In the genomic region with DNA sequence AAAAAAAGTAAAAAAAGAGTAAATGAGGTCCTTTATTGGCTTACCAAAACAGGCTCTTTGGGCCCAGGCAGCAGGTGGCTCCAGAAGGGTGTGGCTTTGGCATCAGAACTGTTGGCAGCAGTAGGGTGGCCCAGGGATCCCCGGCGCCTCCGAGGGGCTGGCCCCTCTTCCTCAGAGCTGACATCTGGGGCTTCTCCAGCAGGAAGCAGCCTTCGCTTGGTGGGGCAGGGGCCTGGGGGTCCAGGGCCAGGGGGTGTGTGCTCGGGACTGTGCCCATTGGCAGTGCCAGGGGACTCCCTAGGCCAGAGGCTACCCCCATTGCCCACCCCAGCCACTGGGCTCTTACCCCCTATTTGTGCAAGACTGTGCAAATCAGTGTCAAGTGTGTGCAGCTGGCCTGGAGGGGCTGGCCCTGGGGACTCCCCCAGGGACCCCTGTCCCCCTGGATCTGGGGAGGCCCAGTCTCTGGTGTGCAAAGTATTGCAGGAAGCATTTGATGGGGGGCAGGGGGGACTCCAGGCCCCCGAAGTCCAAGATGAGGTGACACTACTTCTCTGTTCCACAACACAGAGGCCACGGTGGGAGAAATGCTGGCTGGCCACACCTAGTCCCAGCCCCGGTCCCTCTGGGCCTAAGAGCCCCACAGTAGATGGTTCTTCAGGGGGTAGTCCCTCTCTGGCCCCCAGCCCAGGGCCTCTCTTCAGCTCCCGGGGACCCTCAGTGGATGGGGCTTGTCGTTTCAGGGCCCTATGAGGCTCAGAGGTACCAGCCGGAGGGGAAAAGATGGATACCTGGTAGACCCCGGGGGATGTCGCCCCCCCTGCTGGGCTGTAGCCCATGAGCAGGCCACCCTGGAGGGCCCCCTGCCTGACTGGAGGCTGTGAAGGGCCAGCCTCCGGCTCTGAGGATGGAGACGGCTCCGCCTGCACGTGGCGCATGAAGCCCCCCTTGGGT, we compare ENCODE assay signal across 24 cellular contexts. TPM values are rescaled to one million over a fixed set of nuclear protein-coding genes. Genes with fewer than 3 reads are reported as not detected.
DNase-seq lines count a peak whose midpoint lies in the region; ATAC-seq and TF ChIP-seq lines count a peak whose summit lies in the region.
"Had no signal": no experiment of that assay in that cellular context is flagged by ENCODE, and none has a peak within 500 bp of the region (broad histone marks: within the 10 kb centered on the region; RNA-seq: fewer than 3 reads in every experiment).

No MANE protein-coding gene starts in this region.

- H3K4me1 ChIP-seq in endodermal cell (ENCODE audit: control insufficient read depth, insufficient read depth, low read length): peaks cover 16% of the 10 kb centered on the region

- H3K27ac Mint-ChIP-seq in endodermal cell: no peak overlapping the region
- H3K27ac Mint-ChIP-seq: CD4-positive, alpha-beta T cell had no signal

- H3K9me3 ChIP-seq in endodermal cell (ENCODE audit: control insufficient read depth, low read length): no peaks in the 10 kb centered on the region
- H3K9me3 ChIP-seq: MG63, SJCRH30 had no signal

- TF ChIP-seq CTCF in GM10266 (IDR thresholded peaks at IDR 0.05; ENCODE audit: control insufficient read depth, insufficient read depth, low read depth, missing control alignments): no peak
- no peak for TF ChIP-seq CTCF in endodermal cell (conservative IDR thresholded peaks at IDR 0.05)

- no peak for ATAC-seq in esophagus mucosa
- ATAC-seq: HCT116, Right ventricle myocardium inferior had no signal

- whole genome bisulfite sequencing in endodermal cell (ENCODE audit: insufficient coverage in 1 of 2, insufficient read length in 1 of 2), 2 experiments: 87 to 91% methylated on average over 11 to 18 of the region's 18 CpGs

- peaks cover 30% of the 10 kb centered on the region for H3K4me1 Mint-ChIP-seq in endodermal cell

- peaks cover 40% of the 10 kb centered on the region for H3K36me3 ChIP-seq in endodermal cell (ENCODE audit: control insufficient read depth, insufficient read depth, low read length)
- H3K36me3 ChIP-seq: MG63, SJCRH30 had no signal

- H3K4me3 Mint-ChIP-seq in endodermal cell: no peak overlapping the region
- H3K4me3 Mint-ChIP-seq: CD4-positive, alpha-beta T cell had no signal

- no peaks in the 10 kb centered on the region for H3K27me3 ChIP-seq in endodermal cell (ENCODE audit: control insufficient read depth, insufficient read depth, low read length, poor library complexity, severe bottlenecking)
- H3K27me3 ChIP-seq: MG63, SJCRH30 had no signal

- H3K9ac ChIP-seq in endodermal cell (ENCODE audit: extremely low read depth, low read length, poor library complexity, severe bottlenecking): no peak overlapping the region

- no peak overlapping the region for H3K4me3 ChIP-seq in endodermal cell (ENCODE audit: low read length)
- H3K4me3 ChIP-seq: MG63, PC-9, SJCRH30 had no signal

- H3K36me3 Mint-ChIP-seq in endodermal cell (ENCODE audit: low read depth): peaks cover 27% of the 10 kb centered on the region

- H3K27ac ChIP-seq in endodermal cell (ENCODE audit: low read depth, low read length): no peak overlapping the region
- H3K27ac ChIP-seq: PC-9, SJCRH30 had no signal

- DNase-seq in activated CD8-positive, alpha-beta memory T cell treated with anti-CD3 and anti-CD28 coated beads for 24 hours: peak; percentile 51
- DNase-seq in activated CD8-positive, alpha-beta memory T cell treated with anti-CD3 and anti-CD28 coated beads, Interleukin-2, amount 50 U/mL, for 4 hours: no peak
- DNase-seq in GM10266 (ENCODE audit: extremely low spot score) (peak; percentile 2), endodermal cell (peak; percentile 23), posterior vena cava (ENCODE audit: low spot score) (peak; percentile 70), inferior parietal cortex (ENCODE audit: extremely low spot score) (no peak), germinal center (ENCODE audit: low spot score) (no peak)
- DNase-seq: CD4-positive, alpha-beta T cell; IMR-90; KG1; MG63; NCI-H1105 treated with DMSO at 0.1 percent for 48 hours; NCI-H146; NCI-H1930; NCI-H2107; NCI-H446; NCI-H524 treated with DMSO at 0.1 percent for 48 hours; NCI-H774; NK-92 treated with Interleukin-12 subunit alpha and Interleukin-12 subunit beta, amount 100 ng/mL, for 24 hours; PC-9; SJCRH30 had no signal

- intact Hi-C loops in posterior vena cava (cut with DNase I): loop anchor here in 1 of 2 donors (10.0 kb wide), 1 partner anchor 737 kb away; no protein-coding TSS in a partner anchor

- H3K9me3 Mint-ChIP-seq in endodermal cell: no peaks in the 10 kb centered on the region
- H3K9me3 Mint-ChIP-seq: CD4-positive, alpha-beta T cell had no signal

- H3K27me3 Mint-ChIP-seq in endodermal cell (ENCODE audit: insufficient read depth): no peaks in the 10 kb centered on the region
- H3K27me3 Mint-ChIP-seq: CD4-positive, alpha-beta T cell had no signal

RNA-seq across cellular contexts. Expression of a gene that starts 4.7 kb away (rescaled TPM):
- total RNA-seq in endodermal cell (100 to 1,000 TPM; 158 to 201 TPM), posterior vena cava (10 to 100 TPM; 67.9 to 71.6 TPM), esophagus mucosa (126 TPM)
- polyA plus RNA-seq in endodermal cell (2013, experiment 1 of 2): 126 TPM
- polyA plus RNA-seq in endodermal cell (2013, experiment 2 of 2): 118 TPM

RNA-seq across cellular contexts. Expression of a gene that starts 8.0 kb away (rescaled TPM):
- total RNA-seq in endodermal cell (10 to 100 TPM; 21.1 to 22.7 TPM), posterior vena cava (10 to 100 TPM; 21.6 to 26.5 TPM), esophagus mucosa (22.7 TPM)
- 28.0 TPM for polyA plus RNA-seq in endodermal cell (2013, experiment 1 of 2)
- 30.0 TPM for polyA plus RNA-seq in endodermal cell (2013, experiment 2 of 2)

RNA-seq across cellular contexts. Expression of a gene that starts 11.2 kb away (rescaled TPM):
- total RNA-seq in endodermal cell: 10 to 100 TPM; 29.6 to 34.9 TPM
- polyA plus RNA-seq in endodermal cell (2013, experiment 1 of 2): 21.1 TPM
- 21.6 TPM for polyA plus RNA-seq in endodermal cell (2013, experiment 2 of 2)
- total RNA-seq in posterior vena cava: 10 to 100 TPM; 11.8 to 15.3 TPM
- total RNA-seq in esophagus mucosa: 22.8 TPM

RNA-seq across cellular contexts. Expression of a gene that starts 27.9 kb away (rescaled TPM):
- total RNA-seq in endodermal cell (100 to 1,000 TPM in 1 of 2 donors, 10 to 100 TPM in 1; 94.7 to 112 TPM), posterior vena cava (1 to 10 TPM; 8.0 to 8.9 TPM), esophagus mucosa (22.0 TPM)
- polyA plus RNA-seq in endodermal cell (2013, experiment 1 of 2): 63.6 TPM
- 51.9 TPM for polyA plus RNA-seq in endodermal cell (2013, experiment 2 of 2)

RNA-seq across cellular contexts. Expression of a gene that starts 35.2 kb away (rescaled TPM):
- total RNA-seq in endodermal cell (100 to 1,000 TPM; 497 to 510 TPM), posterior vena cava (100 to 1,000 TPM; 138 to 179 TPM), esophagus mucosa (158 TPM)
- polyA plus RNA-seq in endodermal cell (2013, experiment 1 of 2): 225 TPM
- polyA plus RNA-seq in endodermal cell (2013, experiment 2 of 2): 232 TPM

Comparison
In these comparisons a context has a peak if more than half of its experiments do, and no peak if none do; other contexts are left out.
1. DNase-seq: peak in activated CD8-positive, alpha-beta memory T cell treated with anti-CD3 and anti-CD28 coated beads for 24 hours (single experiment), GM10266 (single experiment), endodermal cell (single experiment) and posterior vena cava (single experiment); none in activated CD8-positive, alpha-beta memory T cell treated with anti-CD3 and anti-CD28 coated beads, Interleukin-2, amount 50 U/mL, for 4 hours (single experiment), inferior parietal cortex (single experiment) and germinal center (single experiment).